ENCODE assay signal across 8 cellular contexts in the genomic region with DNA sequence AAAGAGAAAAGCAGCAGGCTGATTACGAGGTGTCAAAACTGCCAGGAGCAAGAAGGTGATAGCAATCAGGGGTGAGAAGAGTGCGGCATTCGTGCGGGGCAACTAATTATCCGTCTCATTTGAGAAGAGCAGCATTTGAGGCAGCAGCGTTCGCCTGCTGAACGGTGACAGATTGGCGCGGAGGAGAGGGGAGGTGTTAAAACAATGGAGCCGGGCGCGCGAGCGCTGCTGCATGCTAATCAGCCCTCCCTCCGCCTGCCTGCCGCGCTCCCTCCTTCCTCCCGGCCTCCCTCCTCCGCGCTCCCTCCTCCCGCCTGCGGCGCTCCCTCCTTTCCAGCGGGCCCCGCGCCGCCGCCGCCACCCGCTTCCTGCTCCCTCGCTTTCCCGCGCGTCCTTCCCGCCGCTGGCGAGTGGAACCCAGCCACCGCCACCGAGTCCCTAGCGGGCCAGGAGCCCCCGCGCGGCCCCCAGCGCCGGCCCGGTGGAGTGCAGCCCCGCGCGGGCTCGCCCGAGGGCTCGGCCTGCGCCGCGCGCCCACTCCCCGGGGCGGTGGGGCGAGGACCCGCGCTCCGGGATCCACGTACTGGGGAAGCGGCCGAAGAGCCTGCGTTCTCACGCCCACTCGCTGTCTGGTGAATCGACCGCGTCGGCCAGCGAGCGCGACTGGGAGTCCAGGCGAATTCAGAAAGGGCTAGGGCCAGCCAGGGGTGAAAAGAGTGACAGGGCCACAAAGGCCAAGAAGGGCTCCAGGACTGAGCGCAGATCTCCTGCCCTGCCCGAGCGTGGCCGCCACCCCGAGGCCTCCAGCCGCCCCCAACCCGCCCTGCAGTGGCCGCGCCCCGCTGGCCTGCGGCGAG.
DNase-seq lines count a peak whose midpoint lies in the region; ATAC-seq and TF ChIP-seq lines count a peak whose summit lies in the region.

No MANE protein-coding gene starts in this region.

- H3K27ac Mint-ChIP-seq in activated naive CD8-positive, alpha-beta T cell, result peak overlapping the region; percentile 82
- peak overlapping the region; percentile 78 for H3K27ac Mint-ChIP-seq in type B pancreatic cell

- H3K4me3 Mint-ChIP-seq in activated naive CD8-positive, alpha-beta T cell, result peak overlapping the region; percentile 92
- peak overlapping the region; percentile 95 for H3K4me3 Mint-ChIP-seq in type B pancreatic cell

- H3K4me1 Mint-ChIP-seq in activated naive CD8-positive, alpha-beta T cell (ENCODE audit: low read depth), result peaks cover 41% of the 10 kb centered on the region
- H3K4me1 Mint-ChIP-seq in type B pancreatic cell (ENCODE audit: unreplicated experiment), result peaks cover 18% of the 10 kb centered on the region

- H2AFZ ChIP-seq in neuron (ENCODE audit: low read depth, low read length), result no peak overlapping the region

- no peaks in the 10 kb centered on the region for H3K9me3 Mint-ChIP-seq in activated naive CD8-positive, alpha-beta T cell (ENCODE audit: low read depth)
- no peaks in the 10 kb centered on the region for H3K9me3 Mint-ChIP-seq in type B pancreatic cell

- ATAC-seq in GM18511 (IDR thresholded peaks at IDR 0.05; ENCODE audit: unreplicated experiment) (peak; percentile 51), HG03139 (IDR thresholded peaks at IDR 0.05; ENCODE audit: unreplicated experiment) (peak; percentile 36), RWPE2 (ENCODE audit: low read depth) (peak; percentile 45)

- CTCF ChIA-PET in A673 (lab: Charles Lee), result no interaction called here

- no peaks in the 10 kb centered on the region for H3K36me3 ChIP-seq in A673 (ENCODE audit: insufficient read depth, low read length, poor library complexity, severe bottlenecking)
- H3K36me3 ChIP-seq in RWPE2 (ENCODE audit: low read depth), result peaks cover 20% of the 10 kb centered on the region
- peaks cover 7% of the 10 kb centered on the region for H3K36me3 ChIP-seq in neuron (ENCODE audit: insufficient read depth, low read length)

- H3K4me1 ChIP-seq in A673 (ENCODE audit: insufficient read depth, low read length, poor library complexity, severe bottlenecking) (peaks cover 13% of the 10 kb centered on the region), RWPE2 (ENCODE audit: insufficient read depth, poor library complexity, severe bottlenecking) (no peaks in the 10 kb centered on the region), neuron (ENCODE audit: insufficient read depth, low read length) (no peaks in the 10 kb centered on the region)

- peak; percentile 79 for DNase-seq in A673 (ENCODE audit: low spot score)
- peak; percentile 63 for DNase-seq in RWPE2 (ENCODE audit: low spot score)
- DNase-seq in head of caudate nucleus, result peak; percentile 83 to 98 (median 92)
- peak; percentile 78 for DNase-seq in type B pancreatic cell (ENCODE audit: extremely low spot score, unreplicated experiment)

- H3K36me3 Mint-ChIP-seq in activated naive CD8-positive, alpha-beta T cell, result peaks cover 2% of the 10 kb centered on the region
- H3K36me3 Mint-ChIP-seq in type B pancreatic cell, result no peaks in the 10 kb centered on the region

- TF ChIP-seq CTCF in A673 (conservative IDR thresholded peaks at IDR 0.05; ENCODE audit: low read depth, low read length) (no peak), RWPE2 (IDR thresholded peaks at IDR 0.05; ENCODE audit: poor library complexity, severe bottlenecking) (no peak), type B pancreatic cell (conservative IDR thresholded peaks at IDR 0.05) (no peak)

- POLR2A ChIA-PET in A673 (lab: Charles Lee; ENCODE audit: low non-redundant PET), result no interaction called here

- no peaks in the 10 kb centered on the region for H3K27me3 Mint-ChIP-seq in activated naive CD8-positive, alpha-beta T cell
- peaks cover 15% of the 10 kb centered on the region for H3K27me3 Mint-ChIP-seq in type B pancreatic cell

- no TSS peak for BruUV-seq in A673 (replicated peaks; lab: Mats Ljungman, UMichigan)

- H3K27me3 ChIP-seq in A673 (replicated peaks; ENCODE audit: insufficient read depth, low read depth, low read length, poor library complexity) (no peaks in the 10 kb centered on the region), RWPE2 (ENCODE audit: insufficient read depth, poor library complexity, severe bottlenecking) (no peaks in the 10 kb centered on the region), neuron (ENCODE audit: insufficient read depth, low read length) (no peaks in the 10 kb centered on the region)

- H3K9me3 ChIP-seq in A673 (ENCODE audit: low read depth, low read length, poor library complexity, severe bottlenecking), result no peaks in the 10 kb centered on the region
- no peaks in the 10 kb centered on the region for H3K9me3 ChIP-seq in RWPE2 (ENCODE audit: severe bottlenecking)
- H3K9me3 ChIP-seq in neuron (ENCODE audit: low read length), result peaks cover 6% of the 10 kb centered on the region

- H3K27ac ChIP-seq in A673 (ENCODE audit: low read depth, low read length, poor library complexity, severe bottlenecking) (no peak overlapping the region), RWPE2 (ENCODE audit: poor library complexity, severe bottlenecking) (no peak overlapping the region)

- intact Hi-C loops in A673 (cut with micrococcal nuclease; ENCODE audit: unreplicated experiment), result no loop called here
- intact Hi-C loops in head of caudate nucleus (cut with DNase I), result no loop called here

- H3K4me3 ChIP-seq in A673 (ENCODE audit: low read depth, low read length, poor library complexity, severe bottlenecking) (peak overlapping the region; percentile 51), RWPE2 (ENCODE audit: severe bottlenecking) (peak overlapping the region; percentile 43), neuron (ENCODE audit: low read length) (peak overlapping the region; percentile 20)
